ENCODE assay signal across 1 cellular context in genomic region chr7:51645298-51645697, GRCh38.
TF ChIP-seq lines count a peak whose summit lies in the region.

No MANE protein-coding gene starts in this region.

TF ChIP-seq in GM23338, 12 proteins besides CTCF, POLR2A, EP300 and RAD21:
- TF ChIP-seq STAT1 (IDR thresholded peaks at IDR 0.05; ENCODE audit: unreplicated experiment) (no peak), ZNF331 (CRISPR knock-in tag; IDR thresholded peaks at IDR 0.05; ENCODE audit: low read depth) (no peak), ZNF462 (CRISPR knock-in tag; IDR thresholded peaks at IDR 0.05) (no peak), NANOG (IDR thresholded peaks at IDR 0.05; ENCODE audit: borderline replicate concordance) (no peak), ZNF114 (CRISPR knock-in tag; IDR thresholded peaks at IDR 0.05) (no peak), JUNB (IDR thresholded peaks at IDR 0.05; ENCODE audit: unreplicated experiment) (no peak), REST (IDR thresholded peaks at IDR 0.05; ENCODE audit: unreplicated experiment) (no peak), CREB1 (CRISPR knock-in tag; IDR thresholded peaks at IDR 0.05; ENCODE audit: low read depth) (no peak), ETS1 (IDR thresholded peaks at IDR 0.05) (no peak), EZH2 (IDR thresholded peaks at IDR 0.05; ENCODE audit: low read depth, unreplicated experiment) (no peak), EZH2phosphoT487 (IDR thresholded peaks at IDR 0.05; ENCODE audit: unreplicated experiment) (no peak)
